14 cellular contexts compared by ENCODE assay signal in genomic region chr5:68446487-68446894, GRCh38.
DNase-seq lines count a peak whose midpoint lies in the region; ATAC-seq lines count a peak whose summit lies in the region.
"Had no signal": no experiment of that assay in that cellular context is flagged by ENCODE, and none has a peak within 500 bp of the region (broad histone marks: within the 10 kb centered on the region; RNA-seq: fewer than 3 reads in every experiment).

No MANE protein-coding gene starts in this region.

- no peak overlapping the region for H3K27ac Mint-ChIP-seq in natural killer cell treated with Interleukin-12 subunit alpha and Interleukin-12 subunit beta and Interleukin-15 and Interleukin-18, amount 100 ng/mL, for 72 hours
- H3K27ac Mint-ChIP-seq in activated T-cell treated with anti-CD3 and anti-CD28 coated beads, Interleukin-2, amount 50 U/mL, for 24 hours, result no peak overlapping the region
- H3K27ac Mint-ChIP-seq: stimulated activated naive B cell treated with anti-CD40 and anti-IgM and Interleukin-4, amounts not matched to agents 10 μg/mL and 1 μg/mL and 100 μg/mL, for 72 hours had no signal

- H3K4me1 Mint-ChIP-seq in natural killer cell treated with Interleukin-12 subunit alpha and Interleukin-12 subunit beta and Interleukin-15 and Interleukin-18, amount 100 ng/mL, for 72 hours (ENCODE audit: low read depth in 2 of 2), result peaks cover 22 to 34% of the 10 kb centered on the region in 2 donors
- peaks cover 18% of the 10 kb centered on the region for H3K4me1 Mint-ChIP-seq in activated T-cell treated with anti-CD3 and anti-CD28 coated beads, Interleukin-2, amount 50 U/mL, for 24 hours (ENCODE audit: low read depth)

- no peaks in the 10 kb centered on the region for H3K36me3 Mint-ChIP-seq in natural killer cell treated with Interleukin-12 subunit alpha and Interleukin-12 subunit beta and Interleukin-15 and Interleukin-18, amount 100 ng/mL, for 72 hours
- no peaks in the 10 kb centered on the region for H3K36me3 Mint-ChIP-seq in activated T-cell treated with anti-CD3 and anti-CD28 coated beads, Interleukin-2, amount 50 U/mL, for 24 hours (ENCODE audit: low read depth)
- H3K36me3 Mint-ChIP-seq: stimulated activated naive B cell treated with anti-CD40 and anti-IgM and Interleukin-4, amounts not matched to agents 10 μg/mL and 1 μg/mL and 100 μg/mL, for 72 hours had no signal

- DNase-seq in activated effector memory CD4-positive, alpha-beta T cell treated with Interleukin-2 at 50 U/mL for 16 hours, result no peak
- DNase-seq in natural killer cell treated with Interleukin-12 subunit alpha and Interleukin-12 subunit beta and Interleukin-15 and Interleukin-18, amount 100 ng/mL, for 72 hours (ENCODE audit: low spot score), result no peak
- no peak for DNase-seq in activated T-cell treated with anti-CD3 and anti-CD28 coated beads, Interleukin-2, amount 50 U/mL, for 24 hours
- DNase-seq: aorta; Kasumi-1; midbrain; NCI-H2081; stimulated activated CD4-positive, alpha-beta T cell treated with anti-CD3 and anti-CD28 coated beads, Interleukin-2, amount 100 ng/mL, for 24 hours; stimulated activated naive B cell treated with anti-CD40 and anti-IgM and Interleukin-4, amounts not matched to agents 10 μg/mL and 1 μg/mL and 100 μg/mL, for 72 hours had no signal

- no peaks in the 10 kb centered on the region for H3K9me3 Mint-ChIP-seq in natural killer cell treated with Interleukin-12 subunit alpha and Interleukin-12 subunit beta and Interleukin-15 and Interleukin-18, amount 100 ng/mL, for 72 hours
- H3K9me3 Mint-ChIP-seq in activated T-cell treated with anti-CD3 and anti-CD28 coated beads, Interleukin-2, amount 50 U/mL, for 24 hours, result no peaks in the 10 kb centered on the region
- H3K9me3 Mint-ChIP-seq: stimulated activated naive B cell treated with anti-CD40 and anti-IgM and Interleukin-4, amounts not matched to agents 10 μg/mL and 1 μg/mL and 100 μg/mL, for 72 hours had no signal

- ATAC-seq in GM18498 (IDR thresholded peaks at IDR 0.05; ENCODE audit: unreplicated experiment), result peak; percentile 85
- ATAC-seq in GM19395 (IDR thresholded peaks at IDR 0.05; ENCODE audit: unreplicated experiment), result peak; percentile 70
- peak; percentile 93 for ATAC-seq in HG02759 (IDR thresholded peaks at IDR 0.05; ENCODE audit: unreplicated experiment)
- peak; percentile 80 for ATAC-seq in HG03457 (IDR thresholded peaks at IDR 0.05; ENCODE audit: unreplicated experiment)
- ATAC-seq in HG02970 (IDR thresholded peaks at IDR 0.05; ENCODE audit: low FRiP score, unreplicated experiment), result no peak
- ATAC-seq in natural killer cell treated with Interleukin-12 subunit alpha and Interleukin-12 subunit beta and Interleukin-15 and Interleukin-18, amount 100 ng/mL, for 72 hours, result no peak
- ATAC-seq: stimulated activated naive B cell treated with anti-CD40 and anti-IgM and Interleukin-4, amounts not matched to agents 10 μg/mL and 1 μg/mL and 100 μg/mL, for 72 hours had no signal

- no peak overlapping the region for H3K4me3 Mint-ChIP-seq in natural killer cell treated with Interleukin-12 subunit alpha and Interleukin-12 subunit beta and Interleukin-15 and Interleukin-18, amount 100 ng/mL, for 72 hours
- no peak overlapping the region for H3K4me3 Mint-ChIP-seq in activated T-cell treated with anti-CD3 and anti-CD28 coated beads, Interleukin-2, amount 50 U/mL, for 24 hours
- H3K4me3 Mint-ChIP-seq: stimulated activated naive B cell treated with anti-CD40 and anti-IgM and Interleukin-4, amounts not matched to agents 10 μg/mL and 1 μg/mL and 100 μg/mL, for 72 hours had no signal

- no peaks in the 10 kb centered on the region for H3K27me3 Mint-ChIP-seq in natural killer cell treated with Interleukin-12 subunit alpha and Interleukin-12 subunit beta and Interleukin-15 and Interleukin-18, amount 100 ng/mL, for 72 hours
- H3K27me3 Mint-ChIP-seq in activated T-cell treated with anti-CD3 and anti-CD28 coated beads, Interleukin-2, amount 50 U/mL, for 24 hours, result no peaks in the 10 kb centered on the region
- H3K27me3 Mint-ChIP-seq: stimulated activated naive B cell treated with anti-CD40 and anti-IgM and Interleukin-4, amounts not matched to agents 10 μg/mL and 1 μg/mL and 100 μg/mL, for 72 hours had no signal

Comparison
In these comparisons a context has a peak if more than half of its experiments do, and no peak if none do; other contexts are left out.
1. ATAC-seq: peak in GM18498 (single experiment), GM19395 (single experiment), HG02759 (single experiment) and HG03457 (single experiment); none in HG02970 (single experiment) and natural killer cell treated with Interleukin-12 subunit alpha and Interleukin-12 subunit beta and Interleukin-15 and Interleukin-18, amount 100 ng/mL, for 72 hours (0 of 2).